In the genomic region with DNA sequence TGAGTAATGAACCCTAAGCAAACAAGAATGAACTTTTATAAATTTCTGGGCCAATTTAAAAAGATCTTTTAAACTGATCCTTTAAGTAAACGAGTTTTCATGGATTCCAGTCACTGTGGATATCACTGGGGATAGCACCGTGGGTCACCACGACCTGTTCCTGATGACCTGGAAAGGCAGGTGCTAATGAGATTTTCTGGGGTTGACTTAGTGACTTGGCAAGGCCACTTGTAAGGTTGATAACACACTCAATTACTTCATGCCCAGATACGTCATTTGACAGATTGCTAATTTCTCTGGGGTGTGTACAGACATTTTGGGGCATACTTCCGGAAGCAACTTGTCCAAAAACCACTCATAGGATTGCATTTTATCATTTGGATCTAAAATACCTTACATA, we compare ENCODE assay signal across 16 cellular contexts. TPM values are rescaled to one million over a fixed set of nuclear protein-coding genes. Genes with fewer than 3 reads are reported as not detected.
DNase-seq lines count a peak whose midpoint lies in the region; ATAC-seq, FAIRE-seq and TF ChIP-seq lines count a peak whose summit lies in the region.
"Had no signal": no experiment of that assay in that cellular context is flagged by ENCODE, and none has a peak within 500 bp of the region (broad histone marks: within the 10 kb centered on the region; RNA-seq: fewer than 3 reads in every experiment).

No MANE protein-coding gene starts in this region.

- intact Hi-C loops in heart left ventricle (cut with DNase I) = no loop called here
- intact Hi-C loops in psoas muscle (cut with DNase I) = no loop called here

- no peaks in the 10 kb centered on the region for H3K23me2 ChIP-seq in H1 (ENCODE audit: low read depth, low read length)

- ATAC-seq in heart left ventricle (no peak), psoas muscle (no peak), HG02938 (IDR thresholded peaks at IDR 0.05; ENCODE audit: unreplicated experiment) (no peak)
- ATAC-seq: GM12878, HCT116 had no signal

- TF ChIP-seq RAD21 in H1 (IDR thresholded peaks at IDR 0.05 in 1 of 2, conservative IDR thresholded peaks at IDR 0.05 in 1 of 2; ENCODE audit: low read depth in 2 of 2, low read length in 2 of 2) = no peak

- no peak overlapping the region for H3K4me2 ChIP-seq in H1 (ENCODE audit: insufficient read depth in 1 of 2, low read depth in 2 of 2, low read length in 2 of 2)

- H3K23ac ChIP-seq in H1 (ENCODE audit: insufficient read length) = no peak overlapping the region

- no peak overlapping the region for H3K56ac ChIP-seq in H1 (replicated peaks; ENCODE audit: insufficient read length, low read depth, low read length)

- no peaks in the 10 kb centered on the region for H4K20me1 ChIP-seq in H1 (replicated peaks in 1 of 2; ENCODE audit: control insufficient read depth in 1 of 2, insufficient read depth in 2 of 2, low read length in 2 of 2)

- CTCF ChIA-PET in H1 (lab: Charles Lee; ENCODE audit: partially characterized antibody) = interaction anchor here (0.7 kb wide), 2 partner anchors 26 to 323 kb away, joined by 4 to 7 read pairs; no protein-coding TSS in a partner anchor

- H4K91ac ChIP-seq in H1 (replicated peaks; ENCODE audit: insufficient read length, low read length) = no peak overlapping the region

- H3K4me1 ChIP-seq in right atrium auricular region (peaks cover 0 to 23% of the 10 kb centered on the region in 2 donors), heart left ventricle (peaks cover 0 to 32% (median 14%) of the 10 kb centered on the region in 12 donors), H1 (replicated peaks in 1 of 4; ENCODE audit: control insufficient read depth in 3 of 4, insufficient read depth in 4 of 4, low read length in 3 of 4) (peaks cover 0 to 2% (median 0%) of the 10 kb centered on the region in 4 experiments; a peak in 1 of 7 replicates), psoas muscle (peaks cover 66% of the 10 kb centered on the region)

- TF ChIP-seq EP300 in H1 (IDR thresholded peaks at IDR 0.05; ENCODE audit: borderline replicate concordance in 1 of 2, low read depth in 2 of 2, low read length in 2 of 2) = no peak

- H3K4ac ChIP-seq in H1 (replicated peaks; ENCODE audit: insufficient read length, low read depth, low read length) = no peak overlapping the region

- TF ChIP-seq POLR2A in heart left ventricle (IDR thresholded peaks at IDR 0.05) = no peak
- no peak for TF ChIP-seq POLR2A in H1 (IDR thresholded peaks at IDR 0.05; ENCODE audit: control extremely low read depth in 1 of 2, low read depth in 2 of 2, low read length in 2 of 2)

- H2AFZ ChIP-seq in H1 (ENCODE audit: low read length) = no peak overlapping the region

- H2BK15ac ChIP-seq in H1 (ENCODE audit: low read length) = no peak overlapping the region

- H4K8ac ChIP-seq in H1 (ENCODE audit: extremely low read depth, insufficient read depth, low read length) = no peak overlapping the region

- H2BK120ac ChIP-seq in H1 (replicated peaks; ENCODE audit: low read depth, low read length) = no peak overlapping the region

- no peak overlapping the region for H2BK5ac ChIP-seq in H1 (ENCODE audit: low read depth, low read length)

- 57 to 72% (median 68%) methylated on average over 5 of the region's 5 CpGs for WGBS in heart left ventricle, 4 donors
- WGBS in H1 (ENCODE audit: extremely low coverage in 1 of 2, insufficient coverage in 1 of 2, insufficient read length in 1 of 2, insufficient replicate concordance in 2 of 2, low coverage in 1 of 2, low lambda C conversion rate in 2 of 2, missing lambda C conversion rate in 1 of 2), 2 experiments = 89% methylated on average over 5 of the region's 5 CpGs; no CpG with 5 or more reads in 1 of the 2 experiments
- WGBS in psoas muscle, 3 donors = 45 to 63% (median 46%) methylated on average over 5 of the region's 5 CpGs

- H3K4me3 ChIP-seq in right atrium auricular region (no peak overlapping the region), heart left ventricle (no peak overlapping the region), H1 (ENCODE audit: extremely low read depth in 1 of 4, insufficient read depth in 2 of 4, low read depth in 3 of 4, low read length in 4 of 4) (no peak overlapping the region), psoas muscle (no peak overlapping the region)
- H3K4me3 ChIP-seq: GM12878 had no signal

- DNase-seq in right atrium auricular region (ENCODE audit: low spot score) (no peak), heart left ventricle (no peak), H1 (ENCODE audit: low read depth in 1 of 2, low spot score in 2 of 2) (no peak), psoas muscle (no peak)
- DNase-seq in effector CD4-positive, alpha-beta T cell = no peak
- no peak for DNase-seq in central memory CD4-positive, alpha-beta T cell
- DNase-seq: ACHN; CD4-positive, alpha-beta memory T cell; DMS79; GOT3; IMR-90 had no signal

- no peaks in the 10 kb centered on the region for H3K79me1 ChIP-seq in H1 (ENCODE audit: low read depth, low read length)

- H3K36me3 ChIP-seq in right atrium auricular region (peaks cover 48% of the 10 kb centered on the region), heart left ventricle (peaks cover 0 to 85% (median 0%) of the 10 kb centered on the region in 9 donors), H1 (ENCODE audit: control insufficient read depth in 2 of 4, insufficient read depth in 4 of 4, low read length in 3 of 4) (no peaks in the 10 kb centered on the region), psoas muscle (ENCODE audit: insufficient read depth in 1 of 2, low read depth in 1 of 2) (peaks cover 3 to 95% of the 10 kb centered on the region in 2 donors)

- H3K9me3 ChIP-seq in right atrium auricular region = no peaks in the 10 kb centered on the region
- H3K9me3 ChIP-seq in heart left ventricle = no peaks in the 10 kb centered on the region
- H3K9me3 ChIP-seq in H1 (ENCODE audit: insufficient read depth in 2 of 2, low read depth in 1 of 2, low read length in 1 of 2) = no peaks in the 10 kb centered on the region
- no peaks in the 10 kb centered on the region for H3K9me3 ChIP-seq in psoas muscle

- no peaks in the 10 kb centered on the region for H3K79me2 ChIP-seq in H1 (ENCODE audit: control insufficient read depth in 1 of 2, insufficient read depth in 2 of 2, low read length in 2 of 2)

- no peak for TF ChIP-seq CTCF in right atrium auricular region (IDR thresholded peaks at IDR 0.05)
- no peak for TF ChIP-seq CTCF in heart left ventricle (IDR thresholded peaks at IDR 0.05)
- TF ChIP-seq CTCF in H1 (IDR thresholded peaks at IDR 0.05; ENCODE audit: control extremely low read depth in 1 of 3, insufficient read depth in 1 of 3, low read depth in 1 of 3, low read length in 3 of 3) = no peak
- no peak for TF ChIP-seq CTCF in psoas muscle (IDR thresholded peaks at IDR 0.05)

- no peak overlapping the region for H3K18ac ChIP-seq in H1 (ENCODE audit: extremely low read depth, low read length)

- peak; percentile 13 for FAIRE-seq in H1 (lab: Jason Lieb, UNC)
- FAIRE-seq: GM12878 had no signal

- H3K27ac ChIP-seq in right atrium auricular region (peak overlapping the region; percentile 63 to 94), heart left ventricle (peak overlapping the region in 6 of 12 donors; percentile 4 to 37 (median 19)), H1 (ENCODE audit: low read depth, low read length) (no peak overlapping the region), psoas muscle (peak overlapping the region; percentile 80)
- H3K27ac ChIP-seq: C4-2B had no signal

- H3K9ac ChIP-seq in H1 (replicated peaks in 1 of 4; ENCODE audit: extremely low read depth in 1 of 4, low read depth in 3 of 4, low read length in 3 of 4) = no peak overlapping the region

- H3K14ac ChIP-seq in H1 (ENCODE audit: insufficient read length) = no peak overlapping the region

- H4K5ac ChIP-seq in H1 (ENCODE audit: insufficient read length, low read depth, low read length) = no peak overlapping the region

- POLR2A ChIA-PET in H1 (lab: Charles Lee; ENCODE audit: partially characterized antibody) = interaction anchor here (0.6 kb wide), 1 partner anchor 614 kb away, joined by 3 read pairs; no protein-coding TSS in a partner anchor

- H2AK5ac ChIP-seq in H1 (ENCODE audit: low read depth, low read length) = no peak overlapping the region

- no peak overlapping the region for H2BK20ac ChIP-seq in H1 (ENCODE audit: low read length)

- no peak overlapping the region for H2BK12ac ChIP-seq in H1 (ENCODE audit: low read depth, low read length)

- H3K27me3 ChIP-seq in right atrium auricular region = no peaks in the 10 kb centered on the region
- H3K27me3 ChIP-seq in heart left ventricle = peaks cover 0 to 27% (median 0%) of the 10 kb centered on the region in 9 donors
- no peaks in the 10 kb centered on the region for H3K27me3 ChIP-seq in H1 (replicated peaks in 1 of 4; ENCODE audit: control insufficient read depth in 3 of 4, extremely low read depth in 1 of 4, insufficient read depth in 3 of 4, low read length in 3 of 4)
- H3K27me3 ChIP-seq in psoas muscle (ENCODE audit: insufficient read depth in 3 of 3, low read length in 2 of 3) = no peaks in the 10 kb centered on the region

RNA-seq across cellular contexts. Expression of a gene that starts 24.5 kb away (rescaled TPM):
- 100 to 1,000 TPM; 476 to 783 TPM for total RNA-seq in right atrium auricular region
- total RNA-seq in heart left ventricle = 1,000 to 10,000 TPM in 1 of 9 donors, 100 to 1,000 TPM in 8; 111 to 1,156 (median 246) TPM
- 100 to 1,000 TPM; 187 to 367 TPM for polyA plus RNA-seq in heart left ventricle
- total RNA-seq in H1 (2021; fragmentation: NEBNext Ultra II Directional; extraction: Animal tissue kit (Norgen Biotek cat#: 25700)) = 7.6 and 8.1 TPM in 2 replicates
- polyA plus RNA-seq in H1 (2011; rRNA removed) = 8.1 and 8.9 TPM in 2 replicates
- polyA plus RNA-seq in H1 (2011; cell fraction: cytosol; rRNA removed) = 11.8 TPM
- polyA plus RNA-seq in H1 (2011; cell fraction: nucleus; rRNA removed) = 10.6 TPM
- polyA plus RNA-seq in H1 (2012, experiment 1 of 2) = 5.9 to 7.2 TPM (median 6.7 TPM) in 4 replicates
- 6.8 TPM for polyA plus RNA-seq in H1 (2012, experiment 2 of 2)
- polyA plus RNA-seq in H1 (2013, experiment 1 of 2) = 4.0 TPM
- polyA plus RNA-seq in H1 (2013, experiment 2 of 2) = 3.8 TPM
- 12.5 and 12.7 TPM in 2 replicates for polyA minus RNA-seq in H1 (2011; rRNA and poly(A)+ RNA removed)
- 8.9 TPM for polyA minus RNA-seq in H1 (2011; cell fraction: cytosol; rRNA and poly(A)+ RNA removed)
- polyA minus RNA-seq in H1 (2011; cell fraction: nucleus; rRNA and poly(A)+ RNA removed) = 18.0 TPM
- 1,000 to 10,000 TPM; 2,718 to 5,341 (median 3,828) TPM for total RNA-seq in psoas muscle
- polyA plus RNA-seq in psoas muscle = 1,000 to 10,000 TPM in 2 of 3 donors, 100 to 1,000 TPM in 1; 703 to 2,553 (median 1,460) TPM
- total RNA-seq: CD4-positive, alpha-beta memory T cell; GM12878; HT-29 had no signal
- polyA plus RNA-seq: CD4-positive, alpha-beta memory T cell had no signal

RNA-seq across cellular contexts. Expression of a gene that starts 39.3 kb away (rescaled TPM):
- 1 to 10 TPM; 1.7 to 3.9 TPM for total RNA-seq in right atrium auricular region
- 1 to 10 TPM in 5 of 9 donors, under 1 TPM in 4; 0.62 to 2.6 (median 1.1) TPM for total RNA-seq in heart left ventricle
- polyA plus RNA-seq in heart left ventricle = under 1 TPM; 0.19 to 0.55 TPM
- 2.5 and 3.1 TPM in 2 replicates for total RNA-seq in H1 (2021; fragmentation: NEBNext Ultra II Directional; extraction: Animal tissue kit (Norgen Biotek cat#: 25700))
- 0.33 and 0.36 TPM in 2 replicates for polyA plus RNA-seq in H1 (2011; rRNA removed)
- 0.87 TPM for polyA plus RNA-seq in H1 (2011; cell fraction: cytosol; rRNA removed)
- polyA plus RNA-seq in H1 (2011; cell fraction: nucleus; rRNA removed) = 0.76 TPM
- polyA plus RNA-seq in H1 (2012, experiment 1 of 2) = 1.1 to 2.3 TPM (median 1.4 TPM) in 4 replicates
- polyA plus RNA-seq in H1 (2012, experiment 2 of 2) = 0.28 TPM
- polyA plus RNA-seq in H1 (2013, experiment 1 of 2) = 3.1 TPM
- polyA plus RNA-seq in H1 (2013, experiment 2 of 2) = 3.1 TPM
- polyA minus RNA-seq in H1 (2011; rRNA and poly(A)+ RNA removed) = 1.6 and 2.1 TPM in 2 replicates
- polyA minus RNA-seq in H1 (2011; cell fraction: cytosol; rRNA and poly(A)+ RNA removed) = 3.6 TPM
- 7.4 TPM for polyA minus RNA-seq in H1 (2011; cell fraction: nucleus; rRNA and poly(A)+ RNA removed)
- 1 to 10 TPM in 2 of 4 donors, under 1 TPM in 2; 0.54 to 7.0 (median 3.2) TPM for total RNA-seq in psoas muscle
- 1 to 10 TPM in 1 of 3 donors, under 1 TPM in 2; 0.07 to 5.9 (median 0.65) TPM for polyA plus RNA-seq in psoas muscle
- total RNA-seq: HT-29 had no signal

Comparison
In these comparisons a context has a peak if more than half of its experiments do, and no peak if none do; other contexts are left out.
1. RNA of a gene that starts 24.5 kb away (total RNA-seq): 2,718 to 5,341 TPM in psoas muscle, 476 to 783 TPM in right atrium auricular region and 111 to 1,156 TPM in heart left ventricle; 7.6 to 8.1 TPM in H1; every median in the first group is over 10 times any median in the second.